20 cellular contexts compared by ENCODE assay signal in the genomic region with DNA sequence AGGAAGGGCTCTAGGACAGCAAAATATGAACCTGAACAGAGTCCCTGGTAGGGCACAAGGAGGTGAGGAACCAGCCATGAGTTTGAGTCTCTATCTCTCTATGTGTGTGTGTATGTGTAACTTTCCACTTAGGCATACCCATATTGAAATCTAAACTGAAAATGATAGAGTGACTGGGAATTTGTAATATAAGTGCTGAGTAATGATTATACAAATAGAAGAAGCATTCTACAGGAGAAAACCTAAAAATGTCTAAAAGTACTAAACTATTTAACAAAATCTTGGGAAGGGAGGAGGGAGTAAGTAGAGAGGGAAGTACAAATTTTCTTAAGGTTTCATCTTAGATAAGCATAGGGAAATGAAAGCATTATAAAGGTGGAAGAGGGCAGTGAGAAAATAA.
"Had no signal": no experiment of that assay in that cellular context is flagged by ENCODE, and none has a peak within 500 bp of the region (broad histone marks: within the 10 kb centered on the region; RNA-seq: fewer than 3 reads in every experiment).

No MANE protein-coding gene starts in this region.

- H3K9me3 Mint-ChIP-seq: naive thymus-derived CD4-positive, alpha-beta T cell; stimulated activated naive B cell treated with anti-CD40 and anti-IgM and Interleukin-4, amounts not matched to agents 10 μg/mL and 1 μg/mL and 100 μg/mL, for 72 hours; stimulated activated naive CD8-positive, alpha-beta T cell treated with anti-CD3 and anti-CD28 coated beads, Interleukin-15, amount 100 ng/mL, for 72 hours had no signal

- H3K4me3 ChIP-seq: esophagus squamous epithelium, gastroesophageal sphincter, psoas muscle, sigmoid colon, skin epidermis, testis, tibial nerve had no signal

- H3K27me3 Mint-ChIP-seq: stimulated activated naive CD8-positive, alpha-beta T cell treated with anti-CD3 and anti-CD28 coated beads, Interleukin-15, amount 100 ng/mL, for 72 hours had no signal

- H3K27me3 ChIP-seq: esophagus squamous epithelium, gastroesophageal sphincter, neutrophil, sigmoid colon, testis, tibial nerve had no signal

- H3K36me3 Mint-ChIP-seq: naive thymus-derived CD4-positive, alpha-beta T cell; stimulated activated naive B cell treated with anti-CD40 and anti-IgM and Interleukin-4, amounts not matched to agents 10 μg/mL and 1 μg/mL and 100 μg/mL, for 72 hours had no signal

- H3K4me1 Mint-ChIP-seq: naive thymus-derived CD4-positive, alpha-beta T cell; stimulated activated naive CD8-positive, alpha-beta T cell treated with anti-CD3 and anti-CD28 coated beads, Interleukin-15, amount 100 ng/mL, for 72 hours had no signal

- H3K36me3 ChIP-seq: esophagus squamous epithelium, gastroesophageal sphincter, neutrophil, sigmoid colon, tibial nerve had no signal

- ATAC-seq: gastroesophageal sphincter; left lobe of liver; naive thymus-derived CD4-positive, alpha-beta T cell; psoas muscle; stimulated activated naive B cell treated with anti-CD40 and anti-IgM and Interleukin-4, amounts not matched to agents 10 μg/mL and 1 μg/mL and 100 μg/mL, for 72 hours; stimulated activated naive CD8-positive, alpha-beta T cell treated with anti-CD3 and anti-CD28 coated beads, Interleukin-15, amount 100 ng/mL, for 72 hours had no signal

- H3K4me3 Mint-ChIP-seq: naive thymus-derived CD4-positive, alpha-beta T cell; stimulated activated naive B cell treated with anti-CD40 and anti-IgM and Interleukin-4, amounts not matched to agents 10 μg/mL and 1 μg/mL and 100 μg/mL, for 72 hours; stimulated activated naive CD8-positive, alpha-beta T cell treated with anti-CD3 and anti-CD28 coated beads, Interleukin-15, amount 100 ng/mL, for 72 hours had no signal

- H3K9me3 ChIP-seq: esophagus squamous epithelium, gastroesophageal sphincter, neutrophil, psoas muscle, sigmoid colon, testis, tibial nerve had no signal

- H3K27ac ChIP-seq: esophagus squamous epithelium, gastroesophageal sphincter, neutrophil, psoas muscle, sigmoid colon, skin epidermis, testis had no signal

- H3K27ac Mint-ChIP-seq: naive thymus-derived CD4-positive, alpha-beta T cell; stimulated activated naive B cell treated with anti-CD40 and anti-IgM and Interleukin-4, amounts not matched to agents 10 μg/mL and 1 μg/mL and 100 μg/mL, for 72 hours; stimulated activated naive CD8-positive, alpha-beta T cell treated with anti-CD3 and anti-CD28 coated beads, Interleukin-15, amount 100 ng/mL, for 72 hours had no signal

- DNase-seq: dermis blood vessel endothelial cell; esophagus squamous epithelium; foreskin fibroblast; glutamatergic neuron; islet precursor cell; mammary epithelial cell; naive thymus-derived CD4-positive, alpha-beta T cell; psoas muscle; retina; sigmoid colon; stimulated activated CD4-positive, alpha-beta T cell treated with anti-CD3 and anti-CD28 coated beads, Interleukin-2, amount 100 ng/mL, for 24 hours; stimulated activated CD4-positive, alpha-beta T cell treated with anti-CD3 and anti-CD28 coated beads, Interleukin-4, amount 100 ng/mL, for 4 hours; stimulated activated naive B cell treated with anti-CD40 and anti-IgM and Interleukin-4, amounts not matched to agents 10 μg/mL and 1 μg/mL and 100 μg/mL, for 72 hours; stimulated activated naive CD8-positive, alpha-beta T cell treated with anti-CD3 and anti-CD28 coated beads, Interleukin-15, amount 100 ng/mL, for 72 hours; testis had no signal

- H3K4me1 ChIP-seq: esophagus squamous epithelium, testis had no signal
